25 cellular contexts compared by ENCODE assay signal in the genomic region with DNA sequence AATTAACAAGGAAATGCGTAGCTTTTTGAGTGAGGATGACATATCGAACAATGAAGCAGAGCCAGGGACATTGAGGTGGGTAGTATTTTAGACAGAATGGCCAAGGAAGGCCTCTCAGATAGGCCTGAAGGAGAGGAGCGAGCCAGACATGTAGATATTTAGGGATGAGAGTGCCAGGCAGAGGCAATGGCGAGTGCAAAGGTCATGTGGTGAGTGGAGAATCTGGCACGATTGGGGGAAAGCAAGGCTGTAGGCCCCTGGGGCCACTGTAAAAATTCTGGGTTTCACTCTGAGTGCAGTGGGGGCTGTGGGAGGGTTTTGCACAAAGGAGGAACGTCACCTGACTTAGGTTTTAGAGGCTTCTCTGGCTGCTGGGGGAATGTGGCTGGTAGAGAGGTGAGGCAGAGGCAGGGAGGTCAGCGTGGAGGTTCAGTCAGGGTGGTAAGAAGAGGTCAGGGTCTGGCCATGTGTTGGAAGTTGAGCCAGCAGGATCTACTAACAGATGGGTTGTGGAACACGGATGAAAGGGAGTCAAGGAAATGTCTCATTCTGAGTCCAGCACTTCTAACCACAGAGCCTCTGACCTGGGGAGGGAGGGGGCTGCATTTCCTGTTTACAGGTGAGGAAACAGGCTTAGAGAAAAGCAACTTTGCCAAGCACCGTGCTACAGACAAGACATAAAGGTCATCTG. TPM values are rescaled to one million over a fixed set of nuclear protein-coding genes. Genes with fewer than 3 reads are reported as not detected.
A peak's percentile ranks its signal among the peaks of the same experiment; 100 is the strongest.
DNase-seq lines count a peak whose midpoint lies in the region; ATAC-seq and TF ChIP-seq lines count a peak whose summit lies in the region.
"Had no signal": no experiment of that assay in that cellular context is flagged by ENCODE, and none has a peak within 500 bp of the region (broad histone marks: within the 10 kb centered on the region; RNA-seq: fewer than 3 reads in every experiment).

No MANE protein-coding gene starts in this region.

- 0 out of 2 replicates have a peak, but pooled peaks cover 1% of the 10 kb centered on the region for H3F3A ChIP-seq in GM23338 (replicated peaks; ENCODE audit: low read depth)

- POLR2A ChIA-PET in Caco-2 (lab: Charles Lee), result no interaction called here
- POLR2A ChIA-PET in HEK293 (lab: Yijun Ruan, JAX), result no interaction called here

- BruUV-seq in Caco-2 (replicated peaks; lab: Mats Ljungman, UMichigan), result no TSS peak

- H3K4me1 ChIP-seq in Caco-2 (no peaks in the 10 kb centered on the region), HEK293 (ENCODE audit: control insufficient read depth, insufficient read depth, low read length) (no peaks in the 10 kb centered on the region), GM23338 (ENCODE audit: insufficient read depth) (peaks cover 3% of the 10 kb centered on the region; the same call in 1 of the 2 replicates)
- H3K4me1 ChIP-seq: prostate gland, SJSA1, uterus had no signal

- peak overlapping the region; percentile 55 for H3K27ac Mint-ChIP-seq in Caco-2 (ENCODE audit: unreplicated experiment)
- H3K27ac Mint-ChIP-seq in memory B cell, result peak overlapping the region; percentile 60
- no peak overlapping the region for H3K27ac Mint-ChIP-seq in mesothelial cell of epicardium
- no peak overlapping the region; the same call in 1 of the 2 replicates for H3K27ac Mint-ChIP-seq in GM23338
- H3K27ac Mint-ChIP-seq: nephron had no signal

- DNase-seq in Caco-2 (no peak), memory B cell (ENCODE audit: low spot score in 2 of 2) (no peak), mesothelial cell of epicardium (ENCODE audit: low spot score in 2 of 2, unreplicated experiment in 2 of 2) (no peak), NCI-H2029 treated with DMSO at 0.1 percent for 48 hours (lab: John Stamatoyannopoulos, UW) (no peak), GM23338 (ENCODE audit: low spot score) (no peak), EL (no peak)
- DNase-seq: ACHN; activated CD4-positive, alpha-beta T cell treated with anti-CD3 and anti-CD28 coated beads, Interleukin-2, amount 50 U/mL, for 48 hours; activated naive CD4-positive, alpha-beta T cell treated with anti-CD3 and anti-CD28 coated beads, Interleukin-2, amount 10 ng/mL, durations not matched to agents 7 days and 5 days; cortex of kidney; foreskin melanocyte; hypothalamus; NCI-H748 treated with DMSO at 0.1 percent for 48 hours; stimulated activated CD4-positive, alpha-beta T cell treated with anti-CD3 and anti-CD28 coated beads, Interleukin-4, amount 100 ng/mL, for 4 hours; T-helper 2 cell; uterus had no signal

- H3K36me3 Mint-ChIP-seq in Caco-2 (ENCODE audit: insufficient read depth, unreplicated experiment) (peaks cover 10% of the 10 kb centered on the region), memory B cell (no peaks in the 10 kb centered on the region), mesothelial cell of epicardium (no peaks in the 10 kb centered on the region), GM23338 (ENCODE audit: low read depth) (no peaks in the 10 kb centered on the region)
- H3K36me3 Mint-ChIP-seq: activated naive CD4-positive, alpha-beta T cell treated with anti-CD3 and anti-CD28 coated beads, Interleukin-2, amount 10 ng/mL, durations not matched to agents 7 days and 5 days had no signal

- no peaks in the 10 kb centered on the region for H3K27me3 Mint-ChIP-seq in Caco-2 (ENCODE audit: insufficient read depth, unreplicated experiment)
- H3K27me3 Mint-ChIP-seq in memory B cell, result no peaks in the 10 kb centered on the region
- H3K27me3 Mint-ChIP-seq in mesothelial cell of epicardium (ENCODE audit: low read depth), result no peaks in the 10 kb centered on the region
- peaks cover 13% of the 10 kb centered on the region for H3K27me3 Mint-ChIP-seq in GM23338 (ENCODE audit: insufficient read depth, low read depth, poor library complexity)
- H3K27me3 Mint-ChIP-seq: brain had no signal

- H3K27me3 ChIP-seq in Caco-2 (replicated peaks; ENCODE audit: control insufficient read depth, insufficient read depth, low read length) (no peaks in the 10 kb centered on the region), GM23338 (ENCODE audit: insufficient read depth) (no peaks in the 10 kb centered on the region)
- H3K27me3 ChIP-seq: MG63, SJSA1, uterus had no signal

- H3K9me3 Mint-ChIP-seq in Caco-2 (ENCODE audit: unreplicated experiment) (no peaks in the 10 kb centered on the region), memory B cell (no peaks in the 10 kb centered on the region), mesothelial cell of epicardium (no peaks in the 10 kb centered on the region), GM23338 (no peaks in the 10 kb centered on the region)
- H3K9me3 Mint-ChIP-seq: activated naive CD4-positive, alpha-beta T cell treated with anti-CD3 and anti-CD28 coated beads, Interleukin-2, amount 10 ng/mL, durations not matched to agents 7 days and 5 days; brain; nephron had no signal

- no peak overlapping the region for H3K4me3 ChIP-seq in Caco-2 (ENCODE audit: low read depth, low read length)
- H3K4me3 ChIP-seq in HEK293 (ENCODE audit: low read depth, low read length), result no peak overlapping the region
- no peak overlapping the region for H3K4me3 ChIP-seq in GM23338
- H3K4me3 ChIP-seq: MG63, prostate gland, SJSA1, smooth muscle cell, uterus had no signal

- H3K36me3 ChIP-seq in Caco-2 (ENCODE audit: control insufficient read depth, insufficient read depth, low read length) (no peaks in the 10 kb centered on the region), HEK293 (ENCODE audit: control insufficient read depth in 2 of 2, insufficient read depth in 1 of 2, low read length in 2 of 2) (no peaks in the 10 kb centered on the region), GM23338 (ENCODE audit: insufficient read depth) (no peaks in the 10 kb centered on the region)
- H3K36me3 ChIP-seq: prostate gland, SJSA1, uterus, WERI-Rb-1 had no signal

- H3K27ac ChIP-seq in HEK293 (ENCODE audit: extremely low read depth, low read depth, low read length) (no peak overlapping the region), angular gyrus (ENCODE audit: low read depth, low read length) (peak overlapping the region; percentile 83), GM23338 (ENCODE audit: low read depth) (no peak overlapping the region)
- H3K27ac ChIP-seq: prostate gland, SJSA1, uterus, WERI-Rb-1 had no signal

- no peak overlapping the region for H2AFZ ChIP-seq in GM23338

- intact Hi-C loops in Caco-2 (cut with micrococcal nuclease; ENCODE audit: unreplicated experiment), result no loop called here

- no peak for TF ChIP-seq CTCF in Caco-2 (IDR thresholded peaks at IDR 0.05; ENCODE audit: insufficient read depth in 1 of 2, low read depth in 1 of 2, low read length in 1 of 2, severe bottlenecking in 1 of 2, unreplicated experiment in 1 of 2)
- TF ChIP-seq CTCF in HEK293 (tag by site-specific recombination; IDR thresholded peaks at IDR 0.05), result no peak
- TF ChIP-seq CTCF in mesothelial cell of epicardium (IDR thresholded peaks at IDR 0.05; ENCODE audit: unreplicated experiment), result no peak
- TF ChIP-seq CTCF in GM23338 (conservative IDR thresholded peaks at IDR 0.05; ENCODE audit: low read depth in 2 of 2), result no peak

- ATAC-seq in memory B cell (ENCODE audit: low read depth) (no peak), GM23338 (no peak)

- H3K4me3 Mint-ChIP-seq in Caco-2 (ENCODE audit: unreplicated experiment) (no peak overlapping the region), memory B cell (no peak overlapping the region), mesothelial cell of epicardium (no peak overlapping the region), GM23338 (no peak overlapping the region)
- H3K4me3 Mint-ChIP-seq: activated naive CD4-positive, alpha-beta T cell treated with anti-CD3 and anti-CD28 coated beads, Interleukin-2, amount 10 ng/mL, durations not matched to agents 7 days and 5 days; brain; nephron had no signal

- no peaks in the 10 kb centered on the region for H3K4me1 Mint-ChIP-seq in Caco-2 (ENCODE audit: low read depth, unreplicated experiment)
- H3K4me1 Mint-ChIP-seq in memory B cell, result peaks cover 21% of the 10 kb centered on the region
- no peaks in the 10 kb centered on the region for H3K4me1 Mint-ChIP-seq in mesothelial cell of epicardium
- H3K4me1 Mint-ChIP-seq in GM23338, result peaks cover 14% of the 10 kb centered on the region

- CTCF ChIA-PET in Caco-2 (lab: Charles Lee) (no interaction called here), HEK293 (lab: Yijun Ruan, JAX) (interaction anchor here (0.6 kb wide), 1 partner anchor 105 kb away, joined by 4 read pairs; no protein-coding TSS in a partner anchor)

- no peaks in the 10 kb centered on the region for H3K79me2 ChIP-seq in GM23338 (replicated peaks; ENCODE audit: insufficient read depth)

- H3K9me2 ChIP-seq in GM23338 (ENCODE audit: insufficient read depth), result no peaks in the 10 kb centered on the region

- H4K20me1 ChIP-seq in GM23338 (replicated peaks; ENCODE audit: insufficient read depth), result no peaks in the 10 kb centered on the region

- H3K9me3 ChIP-seq in Caco-2 (no peaks in the 10 kb centered on the region), HEK293 (ENCODE audit: control insufficient read depth, insufficient read depth, low read depth, low read length) (no peaks in the 10 kb centered on the region)
- H3K9me3 ChIP-seq: MG63, prostate gland, SJSA1, uterus had no signal

- no peak overlapping the region for H3K4me2 ChIP-seq in GM23338
- H3K4me2 ChIP-seq: smooth muscle cell had no signal

TF ChIP-seq in HEK293, 187 proteins besides CTCF, POLR2A, EP300 and RAD21 (continues in another document):
- peak; percentile 54 for TF ChIP-seq ZNF623 (tag by site-specific recombination; IDR thresholded peaks at IDR 0.05)
- TF ChIP-seq ZNF114 (tag by site-specific recombination; IDR thresholded peaks at IDR 0.05), result no peak

RNA-seq across cellular contexts. Expression of a gene that starts 11.3 kb away (rescaled TPM):
- 31.6 and 33.3 TPM in 2 replicates for total RNA-seq in Caco-2 (2022)
- total RNA-seq in mesothelial cell of epicardium, result 6.1 to 6.8 TPM (median 6.4 TPM) in 3 replicates
- total RNA-seq in GM23338 (2014; rRNA removed; shearing (Covaris generic)), result 2.9 and 4.2 TPM in 2 replicates
- polyA plus RNA-seq in GM23338 (2016; fragmentation: Nextera tagmentation; extraction: Ambion mirVana), result 1.2 and 1.5 TPM in 2 replicates

Comparison
In these comparisons a context has a peak if more than half of its experiments do, and no peak if none do; other contexts are left out.
1. H3K27ac Mint-ChIP-seq: peak in Caco-2 (single experiment) and memory B cell (single experiment); none in mesothelial cell of epicardium (single experiment) and GM23338 (single experiment).